ENCODE assay signal across 25 cellular contexts in genomic region chr9:103078581-103078980, GRCh38.
"Had no signal": no experiment of that assay in that cellular context is flagged by ENCODE, and none has a peak within 500 bp of the region (broad histone marks: within the 10 kb centered on the region; RNA-seq: fewer than 3 reads in every experiment).

No MANE protein-coding gene starts in this region.

- H3K27ac ChIP-seq: ascending aorta, body of pancreas, SJSA1 had no signal

- H3K4me1 Mint-ChIP-seq: activated naive CD4-positive, alpha-beta T cell treated with anti-CD3 and anti-CD28 coated beads, Interleukin-2, amount 50 U/mL, for 24 hours; central memory CD8-positive, alpha-beta T cell; T-helper 17 cell; WTC11 had no signal

- H3K4me3 ChIP-seq: ascending aorta, body of pancreas, SJSA1 had no signal

- H3K9me3 Mint-ChIP-seq: activated naive CD4-positive, alpha-beta T cell treated with anti-CD3 and anti-CD28 coated beads, Interleukin-2, amount 50 U/mL, for 24 hours had no signal

- H3K36me3 ChIP-seq: ascending aorta, SJSA1 had no signal

- DNase-seq: activated CD4-positive, alpha-beta T cell treated with anti-CD3 and anti-CD28 coated beads for 48 hours; activated CD4-positive, alpha-beta T cell treated with anti-CD3 and anti-CD28 coated beads, Interleukin-2, amount 50 U/mL, for 4 hours; activated CD4-positive, CD25-positive, alpha-beta regulatory T cell treated with anti-CD3 and anti-CD28 coated beads, Interleukin-2, amount 50 U/mL, for 72 hours; activated CD8-positive, alpha-beta memory T cell treated with anti-CD3 and anti-CD28 coated beads, Interleukin-2, amount 50 U/mL, for 48 hours; activated CD8-positive, alpha-beta T cell treated with anti-CD3 and anti-CD28 coated beads, Interleukin-2, amount 10 ng/mL, durations not matched to agents 7 days and 5 days; activated T-cell treated with anti-CD3 and anti-CD28 coated beads, Interleukin-2, amount 50 U/mL, for 1 hour; body of pancreas; KBM-7; MM.1S; NCI-H1105; NCI-H1436; NCI-H1694 treated with DMSO at 0.1 percent for 48 hours; NCI-H2029 treated with DMSO at 0.1 percent for 48 hours; NCI-H345; NCI-H510A; NCI-H526 treated with DMSO at 0.1 percent for 48 hours; RPMI8226; SHP77; T-helper 17 cell; T-helper 9 cell had no signal

- ATAC-seq: activated CD8-positive, alpha-beta T cell treated with anti-CD3 and anti-CD28 coated beads, Interleukin-2, amount 10 ng/mL, durations not matched to agents 7 days and 5 days; body of pancreas; T-helper 17 cell; WTC11 had no signal

- H3K36me3 Mint-ChIP-seq: activated naive CD4-positive, alpha-beta T cell treated with anti-CD3 and anti-CD28 coated beads, Interleukin-2, amount 50 U/mL, for 24 hours; WTC11 had no signal

- H3K27ac Mint-ChIP-seq: activated CD8-positive, alpha-beta T cell treated with anti-CD3 and anti-CD28 coated beads, Interleukin-2, amount 10 ng/mL, durations not matched to agents 7 days and 5 days; activated naive CD4-positive, alpha-beta T cell treated with anti-CD3 and anti-CD28 coated beads, Interleukin-2, amount 50 U/mL, for 24 hours; T-helper 17 cell; WTC11 had no signal

- H3K27me3 ChIP-seq: ascending aorta, body of pancreas, SJSA1 had no signal

- H3K9me3 ChIP-seq: ascending aorta, body of pancreas had no signal

- H3K27me3 Mint-ChIP-seq: activated naive CD4-positive, alpha-beta T cell treated with anti-CD3 and anti-CD28 coated beads, Interleukin-2, amount 50 U/mL, for 24 hours; central memory CD8-positive, alpha-beta T cell; T-helper 17 cell had no signal

- H3K4me3 Mint-ChIP-seq: activated CD8-positive, alpha-beta T cell treated with anti-CD3 and anti-CD28 coated beads, Interleukin-2, amount 10 ng/mL, durations not matched to agents 7 days and 5 days; activated naive CD4-positive, alpha-beta T cell treated with anti-CD3 and anti-CD28 coated beads, Interleukin-2, amount 50 U/mL, for 24 hours; central memory CD8-positive, alpha-beta T cell; T-helper 17 cell; WTC11 had no signal

- H3K4me1 ChIP-seq: ascending aorta, body of pancreas, SJSA1 had no signal
